In the genomic region with DNA sequence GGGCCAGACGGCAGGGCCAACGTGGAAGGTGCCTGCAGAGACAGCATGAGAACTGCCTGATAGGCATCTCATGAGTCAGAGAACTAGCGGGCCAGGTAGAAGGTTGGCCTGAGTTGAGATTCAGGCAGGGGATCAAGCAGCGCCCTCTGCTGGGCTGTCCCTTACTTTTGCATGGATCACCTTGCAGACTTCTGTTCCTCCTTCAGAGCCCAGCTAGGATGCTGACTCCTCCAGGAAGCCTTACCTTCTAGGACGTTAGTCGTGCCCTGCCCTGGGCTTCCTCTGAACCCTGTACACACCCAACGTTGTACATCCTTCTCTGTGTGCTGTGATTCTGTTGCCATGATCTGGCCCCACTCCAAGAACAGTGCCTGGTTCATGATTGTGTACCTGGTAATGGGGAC, we compare ENCODE assay signal across 8 cellular contexts.
A peak's percentile ranks its signal among the peaks of the same experiment; 100 is the strongest.
DNase-seq lines count a peak whose midpoint lies in the region; ATAC-seq, FAIRE-seq and TF ChIP-seq lines count a peak whose summit lies in the region.

No MANE protein-coding gene starts in this region.

- POLR2A ChIA-PET in GM12878 (lab: Charles Lee), result no interaction called here

- H3K4me2 ChIP-seq in Loucy (ENCODE audit: low read depth, low read length, poor library complexity, severe bottlenecking) (no peak overlapping the region), GM12878 (ENCODE audit: control insufficient read depth, insufficient read depth) (no peak overlapping the region)

- H3K9me3 ChIP-seq in Loucy (ENCODE audit: insufficient read depth, low read depth, low read length), result no peaks in the 10 kb centered on the region
- no peaks in the 10 kb centered on the region for H3K9me3 ChIP-seq in GM12878 (replicated peaks; ENCODE audit: control insufficient read depth, insufficient read depth, low read length)

- intact Hi-C loops in GM12878 (cut with micrococcal nuclease; ENCODE audit: unreplicated experiment), result no loop called here

- H3K27me3 ChIP-seq in Loucy (ENCODE audit: insufficient read depth, low read length, poor library complexity, severe bottlenecking) (no peaks in the 10 kb centered on the region), GM12878 (replicated peaks in 1 of 2; ENCODE audit: control insufficient read depth in 2 of 2, insufficient read depth in 2 of 2, low read length in 1 of 2) (no peaks in the 10 kb centered on the region)

- CTCF ChIA-PET in GM12878 (lab: Yijun Ruan, JAX), result interaction anchor here (1.0 to 1.4 kb wide), 2 partner anchors 9 to 136 kb away, joined by 3 to 4 read pairs; no protein-coding TSS in a partner anchor

- WGBS in GM12878 (ENCODE audit: insufficient coverage, insufficient replicate concordance, low lambda C conversion rate, missing lambda C conversion rate), result 20% methylated on average over 7 of the region's 7 CpGs

- H2AFZ ChIP-seq in Loucy (ENCODE audit: low read length) (no peak overlapping the region), GM12878 (ENCODE audit: control insufficient read depth, low read depth, low read length) (no peak overlapping the region)

- peak; percentile 67 for TF ChIP-seq CTCF in Loucy (conservative IDR thresholded peaks at IDR 0.05; ENCODE audit: low read length)
- TF ChIP-seq CTCF in GM12878 (IDR thresholded peaks at IDR 0.05 in 2 of 3, conservative IDR thresholded peaks at IDR 0.05 in 1 of 3; ENCODE audit: control insufficient read depth in 2 of 3, extremely low read depth in 1 of 3, insufficient read depth in 1 of 3, low read depth in 3 of 3, low read length in 3 of 3), result peak; percentile 31 to 37 (median 32); a peak in 5 of 6 replicates

- H3K9me2 ChIP-seq in Loucy (replicated peaks; ENCODE audit: low read depth, low read length), result no peaks in the 10 kb centered on the region

- H3K36me3 ChIP-seq in Loucy (ENCODE audit: insufficient read depth, low read length), result no peaks in the 10 kb centered on the region
- H3K36me3 ChIP-seq in GM12878 (ENCODE audit: control insufficient read depth in 2 of 2, insufficient read depth in 2 of 2, low read length in 1 of 2), result no peaks in the 10 kb centered on the region

- no peaks in the 10 kb centered on the region for H3F3A ChIP-seq in Loucy (ENCODE audit: low read depth)

- BruUV-seq in GM12878 (replicated peaks; lab: Mats Ljungman, UMichigan), result no TSS peak

- FAIRE-seq in GM12878 (lab: Jason Lieb, UNC), result no peak

- SMC1A ChIA-PET in GM12878 (lab: Charles Lee; ENCODE audit: uncharacterized antibody, unreplicated experiment), result no interaction called here

- RAD21 ChIA-PET in GM12878 (lab: Charles Lee; ENCODE audit: unreplicated experiment), result interaction anchor here (0.6 kb wide), 1 partner anchor 128 kb away, joined by 3 read pairs; no protein-coding TSS in a partner anchor

- H3K27ac ChIP-seq in GM12878 (ENCODE audit: control insufficient read depth, insufficient read depth), result no peak overlapping the region
- H3K27ac ChIP-seq in caudate nucleus (ENCODE audit: low read depth, low read length), result no peak overlapping the region

- H4K20me1 ChIP-seq in Loucy (ENCODE audit: insufficient read depth, low read length, poor library complexity, severe bottlenecking) (no peaks in the 10 kb centered on the region), GM12878 (ENCODE audit: control insufficient read depth, insufficient read depth) (no peaks in the 10 kb centered on the region)

- H3K9ac ChIP-seq in Loucy (ENCODE audit: low read depth, low read length, poor library complexity, severe bottlenecking), result no peak overlapping the region
- no peak overlapping the region for H3K9ac ChIP-seq in GM12878 (ENCODE audit: control insufficient read depth, insufficient read depth, low read length)

- in situ Hi-C loops in GM12878 (cut with MboI), result no loop called here

- TF ChIP-seq RAD21 in GM12878 (IDR thresholded peaks at IDR 0.05; ENCODE audit: insufficient read depth, low read depth, low read length), result no peak

- DNase-seq in NCI-H1092 treated with DMSO at 0.1 percent for 48 hours (lab: John Stamatoyannopoulos, UW), result peak; percentile 38
- DNase-seq in NCI-H1092 (lab: John Stamatoyannopoulos, UW), result no peak
- no peak for DNase-seq in GM12878 (ENCODE audit: low read depth, low spot score)
- DNase-seq in lung microvascular endothelial cell (ENCODE audit: low read depth in 2 of 2), result peak; percentile 47 to 51
- no peak for DNase-seq in NCI-H446 treated with DMSO at 0.1 percent for 48 hours (lab: John Stamatoyannopoulos, UW)
- DNase-seq in caudate nucleus (lab: John Stamatoyannopoulos, UW), result no peak

- ATAC-seq in GM12878 (no peak), HG03432 (IDR thresholded peaks at IDR 0.05; ENCODE audit: unreplicated experiment) (no peak)

- no peaks in the 10 kb centered on the region for H3K4me1 ChIP-seq in Loucy (ENCODE audit: insufficient read depth, low read length, poor library complexity, severe bottlenecking)
- no peaks in the 10 kb centered on the region for H3K4me1 ChIP-seq in GM12878 (ENCODE audit: control insufficient read depth, insufficient read depth, low read length)

- TF ChIP-seq EP300 in GM12878 (IDR thresholded peaks at IDR 0.05; ENCODE audit: borderline replicate concordance in 1 of 2, control insufficient read depth in 1 of 2, low read depth in 2 of 2, low read length in 2 of 2), result no peak

- TF ChIP-seq POLR2A in GM12878 (IDR thresholded peaks at IDR 0.05; ENCODE audit: low read depth, low read length), result no peak

- H3K4me3 ChIP-seq in Loucy (ENCODE audit: low read length, poor library complexity, severe bottlenecking) (no peak overlapping the region), GM12878 (no peak overlapping the region)

- H3K79me2 ChIP-seq in Loucy (ENCODE audit: insufficient read depth, low read length), result no peaks in the 10 kb centered on the region
- H3K79me2 ChIP-seq in GM12878 (ENCODE audit: control insufficient read depth, insufficient read depth, low read length), result no peaks in the 10 kb centered on the region

TF ChIP-seq in GM12878, 131 proteins besides CTCF, POLR2A, EP300 and RAD21 (continues in another document):
- TF ChIP-seq HDAC2 (IDR thresholded peaks at IDR 0.05) (no peak), IRF3 (IDR thresholded peaks at IDR 0.05) (no peak), CUX1 (IDR thresholded peaks at IDR 0.05; ENCODE audit: insufficient replicate concordance, low read depth, low read length) (no peak), SPI1 (IDR thresholded peaks at IDR 0.05; ENCODE audit: borderline replicate concordance, insufficient read depth, low read depth, low read length) (no peak), CHD1 (IDR thresholded peaks at IDR 0.05; ENCODE audit: low read depth, low read length) (no peak), ZNF207 (IDR thresholded peaks at IDR 0.05; ENCODE audit: borderline replicate concordance) (no peak), MTA3 (IDR thresholded peaks at IDR 0.05; ENCODE audit: borderline replicate concordance, low read length) (no peak), JUNB (IDR thresholded peaks at IDR 0.05) (no peak), NR2C2 (IDR thresholded peaks at IDR 0.05; ENCODE audit: borderline replicate concordance, control insufficient read depth, insufficient read length, low read depth) (no peak), ZZZ3 (IDR thresholded peaks at IDR 0.05; ENCODE audit: control insufficient read depth, insufficient read length, low read depth) (no peak)

Comparison
In these comparisons a context has a peak if more than half of its experiments do, and no peak if none do; other contexts are left out.
1. DNase-seq: peak in NCI-H1092 treated with DMSO at 0.1 percent for 48 hours (single experiment) and lung microvascular endothelial cell (2 of 2); none in NCI-H1092 (single experiment), GM12878 (single experiment), NCI-H446 treated with DMSO at 0.1 percent for 48 hours (single experiment) and caudate nucleus (0 of 61).